ENCODE assay signal across 13 cellular contexts in genomic region chr17:50127661-50128361, GRCh38. TPM values are rescaled to one million over a fixed set of nuclear protein-coding genes. Genes with fewer than 3 reads are reported as not detected.
DNase-seq lines count a peak whose midpoint lies in the region; ATAC-seq, FAIRE-seq and TF ChIP-seq lines count a peak whose summit lies in the region.
"Had no signal": no experiment of that assay in that cellular context is flagged by ENCODE, and none has a peak within 500 bp of the region (broad histone marks: within the 10 kb centered on the region; RNA-seq: fewer than 3 reads in every experiment).

No MANE protein-coding gene starts in this region.

- intact Hi-C loops in HepG2 (cut with micrococcal nuclease; ENCODE audit: unreplicated experiment), result no loop called here
- intact Hi-C loops in head of caudate nucleus (cut with DNase I), result no loop called here

- H3K9me3 ChIP-seq in liver (ENCODE audit: control insufficient read depth in 4 of 4, low read length in 3 of 4), result no peaks in the 10 kb centered on the region
- H3K9me3 ChIP-seq in HepG2 (ENCODE audit: low read length), result no peaks in the 10 kb centered on the region
- H3K9me3 ChIP-seq in SK-N-MC (ENCODE audit: low read depth, low read length), result no peaks in the 10 kb centered on the region
- no peaks in the 10 kb centered on the region for H3K9me3 ChIP-seq in smooth muscle cell (replicated peaks; ENCODE audit: low read depth)
- no peaks in the 10 kb centered on the region for H3K9me3 ChIP-seq in Peyer's patch
- H3K9me3 ChIP-seq: mucosa of descending colon had no signal

- DNase-seq in HepG2 (ENCODE audit: low spot score) (no peak), SK-N-MC (ENCODE audit: low read depth, low spot score) (no peak), glomerular visceral epithelial cell (ENCODE audit: extremely low spot score) (peak; percentile 51), smooth muscle cell (lab: John Stamatoyannopoulos, UW; ENCODE audit: unreplicated experiment) (no peak), head of caudate nucleus (no peak), Peyer's patch (no peak), GM10266 (ENCODE audit: extremely low spot score) (no peak)
- DNase-seq: activated CD4-positive, alpha-beta T cell treated with anti-CD3 and anti-CD28 coated beads for 48 hours; activated naive CD4-positive, alpha-beta T cell treated with anti-CD3 and anti-CD28 coated beads, Interleukin-2, amount 10 ng/mL, durations not matched to agents 7 days and 5 days; cortex of kidney; mucosa of descending colon had no signal

- ATAC-seq in HepG2, result no peak

- TF ChIP-seq EP300 in HepG2 (IDR thresholded peaks at IDR 0.05; ENCODE audit: low read depth in 2 of 2, low read length in 2 of 2) (no peak), HepG2 (CRISPR knock-in tag; IDR thresholded peaks at IDR 0.05; ENCODE audit: borderline replicate concordance) (no peak)

- in situ Hi-C loops in HepG2 (cut with HindIII; ENCODE audit: extremely low pct_ligation_motif_present, low pct_unique_long_range_greater_than_20kb), result no loop called here

- H3K36me3 ChIP-seq in liver (ENCODE audit: control insufficient read depth in 4 of 4, insufficient read depth in 3 of 4, low read depth in 1 of 4, low read length in 3 of 4), result no peaks in the 10 kb centered on the region
- H3K36me3 ChIP-seq in HepG2 (replicated peaks in 1 of 2; ENCODE audit: control insufficient read depth in 1 of 2, insufficient read depth in 2 of 2, low read length in 2 of 2), result no peaks in the 10 kb centered on the region
- no peaks in the 10 kb centered on the region for H3K36me3 ChIP-seq in SK-N-MC (ENCODE audit: insufficient read depth, low read length)
- H3K36me3 ChIP-seq in smooth muscle cell (ENCODE audit: low read depth), result no peaks in the 10 kb centered on the region
- H3K36me3 ChIP-seq in Peyer's patch, result no peaks in the 10 kb centered on the region

- H3K4me3 ChIP-seq in liver (ENCODE audit: low read depth in 1 of 3, low read length in 3 of 3), result no peak overlapping the region
- no peak overlapping the region for H3K4me3 ChIP-seq in HepG2 (replicated peaks in 1 of 3; ENCODE audit: insufficient read depth in 1 of 3, low read depth in 2 of 3, low read length in 3 of 3)
- H3K4me3 ChIP-seq in SK-N-MC, result no peak overlapping the region; the same call in 1 of the 2 replicates
- no peak overlapping the region for H3K4me3 ChIP-seq in smooth muscle cell
- H3K4me3 ChIP-seq in Peyer's patch, result no peak overlapping the region
- H3K4me3 ChIP-seq: mucosa of descending colon had no signal

- no TSS peak for BruUV-seq in HepG2 (replicated peaks; lab: Mats Ljungman, UMichigan)

- no peak for TF ChIP-seq RAD21 in liver (IDR thresholded peaks at IDR 0.05)
- TF ChIP-seq RAD21 in HepG2 (CRISPR knock-in tag; IDR thresholded peaks at IDR 0.05), result no peak

- H3K27me3 ChIP-seq in liver (ENCODE audit: control insufficient read depth in 4 of 4, insufficient read depth in 4 of 4, low read length in 3 of 4), result peaks cover 0 to 6% (median 0%) of the 10 kb centered on the region in 4 donors
- peaks cover 10 to 32% of the 10 kb centered on the region in 2 experiments for H3K27me3 ChIP-seq in HepG2 (ENCODE audit: control insufficient read depth in 1 of 2, insufficient read depth in 2 of 2, low read length in 2 of 2)
- H3K27me3 ChIP-seq in smooth muscle cell (ENCODE audit: low read depth), result no peaks in the 10 kb centered on the region
- H3K27me3 ChIP-seq in Peyer's patch, result peaks cover 0 to 11% of the 10 kb centered on the region in 2 donors

- POLR2A ChIA-PET in HepG2 (lab: Yijun Ruan, JAX), result no interaction called here

- H3K27ac ChIP-seq in liver (ENCODE audit: low read depth in 1 of 2, low read length in 2 of 2) (no peak overlapping the region), HepG2 (ENCODE audit: extremely low read length, insufficient read depth, low read length) (no peak overlapping the region), SK-N-MC (peak overlapping the region; percentile 62; the same call in 1 of the 2 replicates), smooth muscle cell (ENCODE audit: low read depth) (no peak overlapping the region), Peyer's patch (no peak overlapping the region)

- H2AFZ ChIP-seq in HepG2 (ENCODE audit: low read length) (no peak overlapping the region), smooth muscle cell (ENCODE audit: low read depth) (no peak overlapping the region)

- peaks cover 10% of the 10 kb centered on the region for H3F3A ChIP-seq in smooth muscle cell (ENCODE audit: low read depth)

- no peak for FAIRE-seq in HepG2 (lab: Jason Lieb, UNC)
- FAIRE-seq: small intestine had no signal

- H4K20me1 ChIP-seq in HepG2 (ENCODE audit: insufficient read depth, low read length) (no peaks in the 10 kb centered on the region), smooth muscle cell (ENCODE audit: low read depth) (peaks cover 3% of the 10 kb centered on the region)

- CTCF ChIA-PET in HepG2 (lab: Yijun Ruan, JAX; ENCODE audit: low intra/inter-chr PET ratio, low total read pairs), result no interaction called here

- TF ChIP-seq CTCF in liver (IDR thresholded peaks at IDR 0.05; ENCODE audit: low read depth, low read length, missing input control), result no peak
- TF ChIP-seq CTCF in HepG2 (CRISPR knock-in tag; IDR thresholded peaks at IDR 0.05), result no peak
- TF ChIP-seq CTCF in smooth muscle cell (IDR thresholded peaks at IDR 0.05; ENCODE audit: borderline replicate concordance, insufficient read depth, poor library complexity, severe bottlenecking), result no peak
- no peak for TF ChIP-seq CTCF in Peyer's patch (IDR thresholded peaks at IDR 0.05)
- TF ChIP-seq CTCF in GM10266 (IDR thresholded peaks at IDR 0.05; ENCODE audit: control insufficient read depth, insufficient read depth, low read depth, missing control alignments), result no peak

- H3K79me2 ChIP-seq in HepG2 (ENCODE audit: insufficient read depth, low read length) (no peaks in the 10 kb centered on the region), smooth muscle cell (ENCODE audit: low read depth) (no peaks in the 10 kb centered on the region)

- H3K4me2 ChIP-seq in HepG2 (ENCODE audit: low read depth, low read length), result no peak overlapping the region
- H3K4me2 ChIP-seq in smooth muscle cell, result peak overlapping the region; percentile 99

- WGBS in liver, result 54% methylated on average over 6 of the region's 6 CpGs
- WGBS in HepG2 (ENCODE audit: low lambda C conversion rate), result 48% methylated on average over 6 of the region's 6 CpGs
- 64% methylated on average over 6 of the region's 6 CpGs for WGBS in smooth muscle cell (ENCODE audit: low lambda C conversion rate)

- H3K9ac ChIP-seq in liver (ENCODE audit: low read depth in 1 of 2, low read length in 2 of 2), result no peak overlapping the region
- H3K9ac ChIP-seq in HepG2 (ENCODE audit: insufficient read depth, low read depth, low read length), result no peak overlapping the region
- no peak overlapping the region for H3K9ac ChIP-seq in SK-N-MC (ENCODE audit: insufficient read length)
- H3K9ac ChIP-seq in smooth muscle cell (ENCODE audit: low read depth), result no peak overlapping the region

- TF ChIP-seq POLR2A in HepG2 (IDR thresholded peaks at IDR 0.05; ENCODE audit: insufficient read depth in 1 of 2, low read depth in 2 of 2, low read length in 2 of 2), result no peak
- no peak for TF ChIP-seq POLR2A in Peyer's patch (IDR thresholded peaks at IDR 0.05)

- H3K4me1 ChIP-seq in liver (ENCODE audit: control insufficient read depth in 4 of 4, insufficient read depth in 4 of 4, low read length in 3 of 4), result peaks cover 0 to 4% (median 0%) of the 10 kb centered on the region in 4 donors
- peaks cover 51% of the 10 kb centered on the region for H3K4me1 ChIP-seq in HepG2 (ENCODE audit: insufficient read depth, low read length)
- peaks cover 37% of the 10 kb centered on the region for H3K4me1 ChIP-seq in smooth muscle cell (ENCODE audit: low read depth)
- peaks cover 0 to 31% (median 15%) of the 10 kb centered on the region in 4 donors for H3K4me1 ChIP-seq in Peyer's patch

RNA-seq across cellular contexts. Expression of gene SAMD14, which starts 2.1 kb away (rescaled TPM):
- total RNA-seq in liver (under 1 TPM; 0.50 to 0.84 TPM), HepG2 (2016; rRNA removed; fragmentation: Illumina TruSeq; extraction: Trizol) (0.07 TPM in 1 of 2 replicates, not detected in the other), smooth muscle cell (6.3 and 39.1 TPM in 2 replicates), Peyer's patch (1 to 10 TPM in 2 of 4 donors, under 1 TPM in 2; 0.53 to 2.5 (median 1.0) TPM)
- polyA plus RNA-seq in liver (under 1 TPM in 1 of 2 donors, not detected in 1; 0.67 TPM), HepG2 (2011; rRNA removed) (0.22 TPM in 1 of 2 replicates, not detected in the other), smooth muscle cell (13.7 and 21.1 TPM in 2 replicates)
- 0.18 and 0.20 TPM in 2 replicates for total RNA-seq in HepG2 (2016; cell fraction: cytosol; rRNA removed; fragmentation: Illumina TruSeq; extraction: Trizol; ENCODE audit: low read depth)
- 0.04 TPM in 1 of 2 replicates, not detected in the other for total RNA-seq in HepG2 (2016; cell fraction: insoluble cytoplasmic fraction; rRNA removed; fragmentation: Illumina TruSeq; extraction: Trizol)
- total RNA-seq in HepG2 (2016; cell fraction: membrane; rRNA removed; fragmentation: Illumina TruSeq; extraction: Trizol), result 0.09 and 0.14 TPM in 2 replicates
- 0.09 TPM in 2 replicates for total RNA-seq in HepG2 (2016; cell fraction: nucleus; rRNA removed; fragmentation: Illumina TruSeq; extraction: Trizol)
- polyA plus RNA-seq in HepG2 (2011; cell fraction: cytosol; rRNA removed), result 0.01 and 0.04 TPM in 2 replicates
- 0.24 and 0.29 TPM in 2 replicates for polyA plus RNA-seq in HepG2 (2011; cell fraction: nucleus; rRNA removed)
- polyA plus RNA-seq in HepG2 (2012), result 0.08 and 0.11 TPM in 2 replicates
- not detected in 2 replicates for polyA plus RNA-seq in HepG2 (2016; cell fraction: cytosol; fragmentation: Illumina TruSeq; extraction: Trizol; ENCODE audit: low read depth)
- 0.16 TPM in 1 of 2 replicates, not detected in the other for polyA plus RNA-seq in HepG2 (2016; cell fraction: insoluble cytoplasmic fraction; fragmentation: Illumina TruSeq; extraction: Trizol; ENCODE audit: low read depth)
- polyA plus RNA-seq in HepG2 (2016; cell fraction: membrane; fragmentation: Illumina TruSeq; extraction: Trizol; ENCODE audit: low read depth), result 0.19 TPM in 2 replicates
- polyA plus RNA-seq in HepG2 (2016; cell fraction: nucleus; fragmentation: Illumina TruSeq; extraction: Trizol; ENCODE audit: insufficient read depth, low read depth), result 0.53 TPM in 1 of 2 replicates, not detected in the other
- polyA minus RNA-seq in HepG2 (2011; rRNA and poly(A)+ RNA removed; ENCODE audit: low replicate concordance), result 0.28 and 0.30 TPM in 2 replicates
- polyA minus RNA-seq in HepG2 (2011; cell fraction: cytosol; rRNA and poly(A)+ RNA removed), result 0.09 and 0.20 TPM in 2 replicates
- polyA minus RNA-seq in HepG2 (2011; cell fraction: nucleus; rRNA and poly(A)+ RNA removed), result 0.39 and 0.99 TPM in 2 replicates

RNA-seq across cellular contexts. Expression of gene PPP1R9B, which starts 22.7 kb away (rescaled TPM):
- total RNA-seq in liver (10 to 100 TPM in 1 of 2 donors, 1 to 10 TPM in 1; 7.4 to 26.1 TPM), HepG2 (2016; rRNA removed; fragmentation: Illumina TruSeq; extraction: Trizol) (11.0 and 15.8 TPM in 2 replicates), smooth muscle cell (20.8 and 21.8 TPM in 2 replicates), Peyer's patch (10 to 100 TPM; 18.0 to 40.4 (median 32.9) TPM)
- polyA plus RNA-seq in liver (1 to 10 TPM in 1 of 2 donors, under 1 TPM in 1; 0.90 to 6.7 TPM), HepG2 (2011; rRNA removed) (8.7 and 9.4 TPM in 2 replicates), smooth muscle cell (6.7 and 10.2 TPM in 2 replicates)
- 1.3 and 1.6 TPM in 2 replicates for total RNA-seq in HepG2 (2016; cell fraction: cytosol; rRNA removed; fragmentation: Illumina TruSeq; extraction: Trizol; ENCODE audit: low read depth)
- 8.3 and 16.2 TPM in 2 replicates for total RNA-seq in HepG2 (2016; cell fraction: insoluble cytoplasmic fraction; rRNA removed; fragmentation: Illumina TruSeq; extraction: Trizol)
- total RNA-seq in HepG2 (2016; cell fraction: membrane; rRNA removed; fragmentation: Illumina TruSeq; extraction: Trizol), result 7.0 and 7.3 TPM in 2 replicates
- total RNA-seq in HepG2 (2016; cell fraction: nucleus; rRNA removed; fragmentation: Illumina TruSeq; extraction: Trizol), result 10.9 and 13.5 TPM in 2 replicates
- 7.4 and 9.0 TPM in 2 replicates for polyA plus RNA-seq in HepG2 (2011; cell fraction: cytosol; rRNA removed)
- polyA plus RNA-seq in HepG2 (2011; cell fraction: nucleus; rRNA removed), result 13.1 and 16.4 TPM in 2 replicates
- 9.8 and 11.6 TPM in 2 replicates for polyA plus RNA-seq in HepG2 (2012)
- 1.2 and 1.4 TPM in 2 replicates for polyA plus RNA-seq in HepG2 (2016; cell fraction: cytosol; fragmentation: Illumina TruSeq; extraction: Trizol; ENCODE audit: low read depth)
- polyA plus RNA-seq in HepG2 (2016; cell fraction: insoluble cytoplasmic fraction; fragmentation: Illumina TruSeq; extraction: Trizol; ENCODE audit: low read depth), result 14.2 and 17.2 TPM in 2 replicates
- 7.2 TPM in 2 replicates for polyA plus RNA-seq in HepG2 (2016; cell fraction: membrane; fragmentation: Illumina TruSeq; extraction: Trizol; ENCODE audit: low read depth)
- polyA plus RNA-seq in HepG2 (2016; cell fraction: nucleus; fragmentation: Illumina TruSeq; extraction: Trizol; ENCODE audit: insufficient read depth, low read depth), result 35.0 and 35.2 TPM in 2 replicates
- polyA minus RNA-seq in HepG2 (2011; rRNA and poly(A)+ RNA removed; ENCODE audit: low replicate concordance), result 15.4 and 32.3 TPM in 2 replicates
- polyA minus RNA-seq in HepG2 (2011; cell fraction: cytosol; rRNA and poly(A)+ RNA removed), result 7.3 and 11.8 TPM in 2 replicates
- polyA minus RNA-seq in HepG2 (2011; cell fraction: nucleus; rRNA and poly(A)+ RNA removed), result 7.8 and 9.3 TPM in 2 replicates

RNA-seq across cellular contexts. Expression of gene PDK2, which starts 32.7 kb away (rescaled TPM):
- 10 to 100 TPM in 1 of 2 donors, 1 to 10 TPM in 1; 8.6 to 24.5 TPM for total RNA-seq in liver
- polyA plus RNA-seq in liver, result 10 to 100 TPM; 32.4 to 36.6 TPM
- total RNA-seq in HepG2 (2016; rRNA removed; fragmentation: Illumina TruSeq; extraction: Trizol), result 18.5 and 19.2 TPM in 2 replicates
- total RNA-seq in HepG2 (2016; cell fraction: cytosol; rRNA removed; fragmentation: Illumina TruSeq; extraction: Trizol; ENCODE audit: low read depth), result 6.4 and 13.9 TPM in 2 replicates
- total RNA-seq in HepG2 (2016; cell fraction: insoluble cytoplasmic fraction; rRNA removed; fragmentation: Illumina TruSeq; extraction: Trizol), result 16.2 and 19.8 TPM in 2 replicates
- total RNA-seq in HepG2 (2016; cell fraction: membrane; rRNA removed; fragmentation: Illumina TruSeq; extraction: Trizol), result 10.9 and 11.9 TPM in 2 replicates
- 10.9 and 12.5 TPM in 2 replicates for total RNA-seq in HepG2 (2016; cell fraction: nucleus; rRNA removed; fragmentation: Illumina TruSeq; extraction: Trizol)
- polyA plus RNA-seq in HepG2 (2011; rRNA removed), result 59.7 and 66.6 TPM in 2 replicates
- 33.2 and 46.3 TPM in 2 replicates for polyA plus RNA-seq in HepG2 (2011; cell fraction: cytosol; rRNA removed)
- 86.5 and 102 TPM in 2 replicates for polyA plus RNA-seq in HepG2 (2011; cell fraction: nucleus; rRNA removed)
- polyA plus RNA-seq in HepG2 (2012), result 17.2 and 27.4 TPM in 2 replicates
- polyA plus RNA-seq in HepG2 (2016; cell fraction: cytosol; fragmentation: Illumina TruSeq; extraction: Trizol; ENCODE audit: low read depth), result 9.3 and 10.8 TPM in 2 replicates
- polyA plus RNA-seq in HepG2 (2016; cell fraction: insoluble cytoplasmic fraction; fragmentation: Illumina TruSeq; extraction: Trizol; ENCODE audit: low read depth), result 22.3 and 32.8 TPM in 2 replicates
- 12.0 and 14.3 TPM in 2 replicates for polyA plus RNA-seq in HepG2 (2016; cell fraction: membrane; fragmentation: Illumina TruSeq; extraction: Trizol; ENCODE audit: low read depth)
- 21.9 and 24.6 TPM in 2 replicates for polyA plus RNA-seq in HepG2 (2016; cell fraction: nucleus; fragmentation: Illumina TruSeq; extraction: Trizol; ENCODE audit: insufficient read depth, low read depth)
- polyA minus RNA-seq in HepG2 (2011; rRNA and poly(A)+ RNA removed; ENCODE audit: low replicate concordance), result 111 and 113 TPM in 2 replicates
- 22.7 and 28.5 TPM in 2 replicates for polyA minus RNA-seq in HepG2 (2011; cell fraction: cytosol; rRNA and poly(A)+ RNA removed)
- polyA minus RNA-seq in HepG2 (2011; cell fraction: nucleus; rRNA and poly(A)+ RNA removed), result 44.5 and 48.7 TPM in 2 replicates
- total RNA-seq in smooth muscle cell, result 21.7 and 28.2 TPM in 2 replicates
- polyA plus RNA-seq in smooth muscle cell, result 34.3 and 36.5 TPM in 2 replicates
- 100 to 1,000 TPM in 3 of 4 donors, 10 to 100 TPM in 1; 23.1 to 283 (median 164) TPM for total RNA-seq in Peyer's patch

RNA-seq across cellular contexts. Expression of gene SGCA, which starts 38.0 kb away (rescaled TPM):
- total RNA-seq in liver, result 1 to 10 TPM in 1 of 2 donors, not detected in 1; 1.3 TPM
- polyA plus RNA-seq in liver, result 1 to 10 TPM in 1 of 2 donors, under 1 TPM in 1; 0.31 to 1.2 TPM
- total RNA-seq in HepG2 (2016; rRNA removed; fragmentation: Illumina TruSeq; extraction: Trizol), result not detected in 2 replicates
- not detected in 2 replicates for total RNA-seq in HepG2 (2016; cell fraction: cytosol; rRNA removed; fragmentation: Illumina TruSeq; extraction: Trizol; ENCODE audit: low read depth)
- total RNA-seq in HepG2 (2016; cell fraction: insoluble cytoplasmic fraction; rRNA removed; fragmentation: Illumina TruSeq; extraction: Trizol), result not detected in 2 replicates
- not detected in 2 replicates for total RNA-seq in HepG2 (2016; cell fraction: membrane; rRNA removed; fragmentation: Illumina TruSeq; extraction: Trizol)
- not detected in 2 replicates for total RNA-seq in HepG2 (2016; cell fraction: nucleus; rRNA removed; fragmentation: Illumina TruSeq; extraction: Trizol)
- not detected in 2 replicates for polyA plus RNA-seq in HepG2 (2011; rRNA removed)
- polyA plus RNA-seq in HepG2 (2011; cell fraction: cytosol; rRNA removed), result not detected in 2 replicates
- polyA plus RNA-seq in HepG2 (2011; cell fraction: nucleus; rRNA removed), result 0.42 TPM in 1 of 2 replicates, not detected in the other
- not detected in 2 replicates for polyA plus RNA-seq in HepG2 (2012)
- polyA plus RNA-seq in HepG2 (2016; cell fraction: cytosol; fragmentation: Illumina TruSeq; extraction: Trizol; ENCODE audit: low read depth), result not detected in 2 replicates
- polyA plus RNA-seq in HepG2 (2016; cell fraction: insoluble cytoplasmic fraction; fragmentation: Illumina TruSeq; extraction: Trizol; ENCODE audit: low read depth), result not detected in 2 replicates
- polyA plus RNA-seq in HepG2 (2016; cell fraction: membrane; fragmentation: Illumina TruSeq; extraction: Trizol; ENCODE audit: low read depth), result not detected in 2 replicates
- not detected in 2 replicates for polyA plus RNA-seq in HepG2 (2016; cell fraction: nucleus; fragmentation: Illumina TruSeq; extraction: Trizol; ENCODE audit: insufficient read depth, low read depth)
- 0.19 TPM in 1 of 2 replicates, not detected in the other for polyA minus RNA-seq in HepG2 (2011; rRNA and poly(A)+ RNA removed; ENCODE audit: low replicate concordance)
- not detected in 2 replicates for polyA minus RNA-seq in HepG2 (2011; cell fraction: cytosol; rRNA and poly(A)+ RNA removed)
- polyA minus RNA-seq in HepG2 (2011; cell fraction: nucleus; rRNA and poly(A)+ RNA removed), result not detected in 2 replicates
- 0.99 TPM in 1 of 2 replicates, not detected in the other for total RNA-seq in smooth muscle cell
- polyA plus RNA-seq in smooth muscle cell, result 1.4 and 2.1 TPM in 2 replicates
- total RNA-seq in Peyer's patch, result 1 to 10 TPM in 3 of 4 donors, not detected in 1; 2.9 to 3.5 (median 3.5) TPM
